19 cellular contexts compared by ENCODE assay signal in the genomic region with DNA sequence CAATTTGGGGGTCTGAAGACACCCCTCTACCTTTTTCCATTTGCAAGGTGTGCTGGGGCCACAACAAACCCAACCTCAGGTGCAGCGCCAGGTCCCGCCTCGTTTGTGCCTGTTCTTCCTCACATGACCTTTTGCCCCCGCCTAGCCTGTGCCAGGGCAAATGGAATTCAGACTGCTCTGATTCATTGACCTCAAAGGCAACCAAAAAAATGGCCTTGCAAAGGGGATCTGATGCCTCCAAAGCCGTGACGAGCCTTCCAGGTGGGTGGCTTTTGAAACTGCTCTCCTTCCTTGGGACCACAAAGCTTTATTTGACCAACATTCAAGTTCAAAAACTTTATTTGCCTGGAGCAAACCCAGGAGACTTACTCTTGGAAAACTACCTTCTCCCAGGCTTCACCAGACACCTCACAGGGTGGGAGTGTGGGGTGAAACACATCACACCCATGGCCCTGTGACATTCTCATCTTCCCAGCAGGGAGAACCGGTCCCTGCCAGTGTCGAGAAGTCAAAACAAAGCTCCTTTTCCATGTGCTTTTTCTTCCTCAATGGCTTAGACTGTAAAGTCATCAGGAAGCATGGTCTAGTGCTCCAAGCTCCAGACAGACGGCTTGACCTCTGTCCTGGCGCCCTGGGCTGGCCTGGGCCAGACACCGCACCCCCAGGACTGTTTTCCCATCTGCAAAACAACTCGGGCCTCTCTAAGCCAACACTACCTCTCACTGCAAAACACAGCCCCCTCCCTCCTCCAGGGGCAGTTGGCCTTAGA.
DNase-seq lines count a peak whose midpoint lies in the region; ATAC-seq and TF ChIP-seq lines count a peak whose summit lies in the region.
"Had no signal": no experiment of that assay in that cellular context is flagged by ENCODE, and none has a peak within 500 bp of the region (broad histone marks: within the 10 kb centered on the region; RNA-seq: fewer than 3 reads in every experiment).

No MANE protein-coding gene starts in this region.

- no peak for TF ChIP-seq EP300 in stomach (IDR thresholded peaks at IDR 0.05)

- 44% methylated on average over 12 of the region's 12 CpGs for WGBS in liver
- WGBS in stomach, 5 donors = 75 to 91% (median 77%) methylated on average over 9 to 12 of the region's 12 CpGs

- ATAC-seq in Right ventricle myocardium inferior (no peak), GM19324 (IDR thresholded peaks at IDR 0.05; ENCODE audit: low FRiP score, unreplicated experiment) (no peak), HG03045 (IDR thresholded peaks at IDR 0.05; ENCODE audit: unreplicated experiment) (no peak)
- ATAC-seq: heart left ventricle, T-cell had no signal

- TF ChIP-seq POLR2A in stomach (IDR thresholded peaks at IDR 0.05) = no peak

- peaks cover 40 to 57% (median 47%) of the 10 kb centered on the region in 3 donors for H3K4me1 Mint-ChIP-seq in IgD-negative memory B cell

- peak; percentile 56 for DNase-seq in astrocyte of the hippocampus (ENCODE audit: low read depth, low spot score)
- peak; percentile 37 for DNase-seq in stomach
- no peak for DNase-seq in Right ventricle myocardium inferior (ENCODE audit: missing footprints)
- DNase-seq: activated CD4-positive, alpha-beta T cell treated with anti-CD3 and anti-CD28 coated beads, Interleukin-2, amount 10 ng/mL, durations not matched to agents 7 days and 5 days; anterior cingulate cortex; cerebellar nuclear complex; effector memory CD4-positive, alpha-beta T cell; HCEC 1CT; heart left ventricle; NCI-H1694 treated with DMSO at 0.1 percent for 48 hours; Right ventricle myocardium superior; T-cell had no signal

- no peak overlapping the region for H3K9ac ChIP-seq in liver (ENCODE audit: low read depth in 1 of 2, low read length in 2 of 2)

- peaks cover 17% of the 10 kb centered on the region for H3K27me3 Mint-ChIP-seq in IgD-negative memory B cell

- H3K36me3 ChIP-seq in liver (ENCODE audit: control insufficient read depth in 4 of 4, insufficient read depth in 3 of 4, low read depth in 1 of 4, low read length in 3 of 4) (no peaks in the 10 kb centered on the region), stomach (no peaks in the 10 kb centered on the region)
- H3K36me3 ChIP-seq: heart left ventricle, neutrophil, right atrium auricular region had no signal

- H3K27me3 ChIP-seq in liver (ENCODE audit: control insufficient read depth in 4 of 4, insufficient read depth in 4 of 4, low read length in 3 of 4) (no peaks in the 10 kb centered on the region), stomach (peaks cover 0 to 6% (median 0%) of the 10 kb centered on the region in 3 donors)
- H3K27me3 ChIP-seq: right atrium auricular region had no signal

- peaks cover 0 to 5% (median 4%) of the 10 kb centered on the region in 3 donors for H3K9me3 Mint-ChIP-seq in IgD-negative memory B cell
- H3K9me3 Mint-ChIP-seq: activated CD4-positive, alpha-beta T cell treated with anti-CD3 and anti-CD28 coated beads, Interleukin-2, amount 10 ng/mL, durations not matched to agents 7 days and 5 days; stimulated activated naive CD8-positive, alpha-beta T cell treated with anti-CD3 and anti-CD28 coated beads, Interleukin-15, Interleukin-2, amounts not matched to agents 100 ng/mL and 50 ng/mL, for 24 hours; T-cell had no signal

- intact Hi-C loops in stomach (cut with DNase I; ENCODE audit: low total_unique reads) (no loop called here), Right ventricle myocardium inferior (cut with DNase I) (no loop called here)

- TF ChIP-seq RAD21 in liver (IDR thresholded peaks at IDR 0.05) = peak; percentile 9 to 10

- H3K27ac ChIP-seq in liver (ENCODE audit: low read depth in 1 of 2, low read length in 2 of 2) (peak overlapping the region; percentile 74 to 76), stomach (no peak overlapping the region)
- H3K27ac ChIP-seq: heart left ventricle, neutrophil, right atrium auricular region had no signal

- H3K4me1 ChIP-seq in liver (ENCODE audit: control insufficient read depth in 4 of 4, insufficient read depth in 4 of 4, low read length in 3 of 4) (peaks cover 28 to 57% (median 43%) of the 10 kb centered on the region in 4 donors), stomach (peaks cover 6 to 49% (median 19%) of the 10 kb centered on the region in 4 donors)
- H3K4me1 ChIP-seq: heart left ventricle, right atrium auricular region had no signal

- H3K9me3 ChIP-seq in liver (ENCODE audit: control insufficient read depth in 4 of 4, low read length in 3 of 4) (no peaks in the 10 kb centered on the region), stomach (no peaks in the 10 kb centered on the region)
- H3K9me3 ChIP-seq: heart left ventricle, neutrophil, right atrium auricular region had no signal

- peak overlapping the region in 2 of 4 donors; percentile 74 to 83 for H3K4me3 Mint-ChIP-seq in IgD-negative memory B cell
- H3K4me3 Mint-ChIP-seq: activated CD4-positive, alpha-beta T cell treated with anti-CD3 and anti-CD28 coated beads, Interleukin-2, amount 10 ng/mL, durations not matched to agents 7 days and 5 days; stimulated activated naive CD8-positive, alpha-beta T cell treated with anti-CD3 and anti-CD28 coated beads, Interleukin-15, Interleukin-2, amounts not matched to agents 100 ng/mL and 50 ng/mL, for 24 hours; T-cell had no signal

- peak overlapping the region in 2 of 3 donors; percentile 4 to 90 for H3K27ac Mint-ChIP-seq in IgD-negative memory B cell
- H3K27ac Mint-ChIP-seq: activated CD4-positive, alpha-beta T cell treated with anti-CD3 and anti-CD28 coated beads, Interleukin-2, amount 10 ng/mL, durations not matched to agents 7 days and 5 days; stimulated activated naive CD8-positive, alpha-beta T cell treated with anti-CD3 and anti-CD28 coated beads, Interleukin-15, Interleukin-2, amounts not matched to agents 100 ng/mL and 50 ng/mL, for 24 hours; T-cell had no signal

- TF ChIP-seq CTCF in liver (IDR thresholded peaks at IDR 0.05; ENCODE audit: low read depth, low read length, missing input control) (no peak), stomach (IDR thresholded peaks at IDR 0.05) (no peak)

- no peak overlapping the region for H3K4me3 ChIP-seq in liver (ENCODE audit: low read depth in 1 of 3, low read length in 3 of 3)
- H3K4me3 ChIP-seq in stomach = no peak overlapping the region
- H3K4me3 ChIP-seq: heart left ventricle, right atrium auricular region had no signal

- H3K36me3 Mint-ChIP-seq in IgD-negative memory B cell = no peaks in the 10 kb centered on the region
- H3K36me3 Mint-ChIP-seq: T-cell had no signal

TF ChIP-seq in liver, 16 proteins besides CTCF, POLR2A, EP300 and RAD21:
- TF ChIP-seq FOXA2 (IDR thresholded peaks at IDR 0.05) = no peak
- TF ChIP-seq GABPA (IDR thresholded peaks at IDR 0.05 in 1 of 2, conservative IDR thresholded peaks at IDR 0.05 in 1 of 2) = no peak
- TF ChIP-seq EGR1 (IDR thresholded peaks at IDR 0.05; ENCODE audit: low read depth in 2 of 2) = peak in 1 of 2 donors; percentile 12
- TF ChIP-seq YY1 (IDR thresholded peaks at IDR 0.05) = peak; percentile 55
- TF ChIP-seq, protein P1, sequence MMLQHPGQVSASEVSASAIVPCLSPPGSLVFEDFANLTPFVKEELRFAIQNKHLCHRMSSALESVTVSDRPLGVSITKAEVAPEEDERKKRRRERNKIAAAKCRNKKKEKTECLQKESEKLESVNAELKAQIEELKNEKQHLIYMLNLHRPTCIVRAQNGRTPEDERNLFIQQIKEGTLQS (IDR thresholded peaks at IDR 0.05) = peak; percentile 2
- TF ChIP-seq HNF4G (IDR thresholded peaks at IDR 0.05) = peak; percentile 41
- peak; percentile 84 to 91 for TF ChIP-seq RXRA (IDR thresholded peaks at IDR 0.05)
- TF ChIP-seq NR2F2 (IDR thresholded peaks at IDR 0.05) = peak; percentile 88
- TF ChIP-seq, protein P2, sequence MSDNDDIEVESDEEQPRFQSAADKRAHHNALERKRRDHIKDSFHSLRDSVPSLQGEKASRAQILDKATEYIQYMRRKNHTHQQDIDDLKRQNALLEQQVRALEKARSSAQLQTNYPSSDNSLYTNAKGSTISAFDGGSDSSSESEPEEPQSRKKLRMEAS (IDR thresholded peaks at IDR 0.05) = peak; percentile 51
- no peak for TF ChIP-seq TAF1 (conservative IDR thresholded peaks at IDR 0.05)
- TF ChIP-seq JUND (IDR thresholded peaks at IDR 0.05) = peak in 1 of 2 donors; percentile 16
- peak; percentile 78 to 86 for TF ChIP-seq HNF4A (conservative IDR thresholded peaks at IDR 0.05)
- TF ChIP-seq SP1 (IDR thresholded peaks at IDR 0.05) = peak; percentile 88
TF ChIP-seq in liver: peak in this region for 10.

Comparison
In these comparisons a context has a peak if more than half of its experiments do, and no peak if none do; other contexts are left out.
1. H3K27ac ChIP-seq: peak in liver (2 of 2); none in stomach (0 of 5).